Comparison of ENCODE assay signal across 1 cellular context in genomic region chr14:54754116-54754622, GRCh38.
A peak's percentile ranks its signal among the peaks of the same experiment; 100 is the strongest.
TF ChIP-seq lines count a peak whose summit lies in the region.

No MANE protein-coding gene starts in this region.

TF ChIP-seq in K562, 482 proteins besides CTCF, POLR2A, EP300 and RAD21 (continued from another document):
- TF ChIP-seq GTF3C2 (IDR thresholded peaks at IDR 0.05; ENCODE audit: borderline replicate concordance, extremely low read depth, insufficient read length) = no peak
- TF ChIP-seq RFX5 (IDR thresholded peaks at IDR 0.05; ENCODE audit: low read depth, low read length) = no peak
- TF ChIP-seq, protein P1, sequence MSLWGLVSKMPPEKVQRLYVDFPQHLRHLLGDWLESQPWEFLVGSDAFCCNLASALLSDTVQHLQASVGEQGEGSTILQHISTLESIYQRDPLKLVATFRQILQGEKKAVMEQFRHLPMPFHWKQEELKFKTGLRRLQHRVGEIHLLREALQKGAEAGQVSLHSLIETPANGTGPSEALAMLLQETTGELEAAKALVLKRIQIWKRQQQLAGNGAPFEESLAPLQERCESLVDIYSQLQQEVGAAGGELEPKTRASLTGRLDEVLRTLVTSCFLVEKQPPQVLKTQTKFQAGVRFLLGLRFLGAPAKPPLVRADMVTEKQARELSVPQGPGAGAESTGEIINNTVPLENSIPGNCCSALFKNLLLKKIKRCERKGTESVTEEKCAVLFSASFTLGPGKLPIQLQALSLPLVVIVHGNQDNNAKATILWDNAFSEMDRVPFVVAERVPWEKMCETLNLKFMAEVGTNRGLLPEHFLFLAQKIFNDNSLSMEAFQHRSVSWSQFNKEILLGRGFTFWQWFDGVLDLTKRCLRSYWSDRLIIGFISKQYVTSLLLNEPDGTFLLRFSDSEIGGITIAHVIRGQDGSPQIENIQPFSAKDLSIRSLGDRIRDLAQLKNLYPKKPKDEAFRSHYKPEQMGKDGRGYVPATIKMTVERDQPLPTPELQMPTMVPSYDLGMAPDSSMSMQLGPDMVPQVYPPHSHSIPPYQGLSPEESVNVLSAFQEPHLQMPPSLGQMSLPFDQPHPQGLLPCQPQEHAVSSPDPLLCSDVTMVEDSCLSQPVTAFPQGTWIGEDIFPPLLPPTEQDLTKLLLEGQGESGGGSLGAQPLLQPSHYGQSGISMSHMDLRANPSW (CRISPR knock-in tag; IDR thresholded peaks at IDR 0.05) = no peak
- TF ChIP-seq FIP1L1 (IDR thresholded peaks at IDR 0.05; ENCODE audit: low read depth, low read length, poor library complexity, severe bottlenecking) = no peak
- TF ChIP-seq, protein P2, sequence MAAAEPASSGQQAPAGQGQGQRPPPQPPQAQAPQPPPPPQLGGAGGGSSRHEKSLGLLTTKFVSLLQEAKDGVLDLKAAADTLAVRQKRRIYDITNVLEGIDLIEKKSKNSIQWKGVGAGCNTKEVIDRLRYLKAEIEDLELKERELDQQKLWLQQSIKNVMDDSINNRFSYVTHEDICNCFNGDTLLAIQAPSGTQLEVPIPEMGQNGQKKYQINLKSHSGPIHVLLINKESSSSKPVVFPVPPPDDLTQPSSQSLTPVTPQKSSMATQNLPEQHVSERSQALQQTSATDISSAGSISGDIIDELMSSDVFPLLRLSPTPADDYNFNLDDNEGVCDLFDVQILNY (CRISPR knock-in tag; IDR thresholded peaks at IDR 0.05) = no peak
- no peak for TF ChIP-seq ZNF263 (CRISPR knock-in tag; IDR thresholded peaks at IDR 0.05; ENCODE audit: borderline replicate concordance)
- TF ChIP-seq ZNF57 (CRISPR knock-in tag; IDR thresholded peaks at IDR 0.05) = no peak
- TF ChIP-seq HMG20B (CRISPR knock-in tag; IDR thresholded peaks at IDR 0.05) = no peak
- TF ChIP-seq, protein P3, sequence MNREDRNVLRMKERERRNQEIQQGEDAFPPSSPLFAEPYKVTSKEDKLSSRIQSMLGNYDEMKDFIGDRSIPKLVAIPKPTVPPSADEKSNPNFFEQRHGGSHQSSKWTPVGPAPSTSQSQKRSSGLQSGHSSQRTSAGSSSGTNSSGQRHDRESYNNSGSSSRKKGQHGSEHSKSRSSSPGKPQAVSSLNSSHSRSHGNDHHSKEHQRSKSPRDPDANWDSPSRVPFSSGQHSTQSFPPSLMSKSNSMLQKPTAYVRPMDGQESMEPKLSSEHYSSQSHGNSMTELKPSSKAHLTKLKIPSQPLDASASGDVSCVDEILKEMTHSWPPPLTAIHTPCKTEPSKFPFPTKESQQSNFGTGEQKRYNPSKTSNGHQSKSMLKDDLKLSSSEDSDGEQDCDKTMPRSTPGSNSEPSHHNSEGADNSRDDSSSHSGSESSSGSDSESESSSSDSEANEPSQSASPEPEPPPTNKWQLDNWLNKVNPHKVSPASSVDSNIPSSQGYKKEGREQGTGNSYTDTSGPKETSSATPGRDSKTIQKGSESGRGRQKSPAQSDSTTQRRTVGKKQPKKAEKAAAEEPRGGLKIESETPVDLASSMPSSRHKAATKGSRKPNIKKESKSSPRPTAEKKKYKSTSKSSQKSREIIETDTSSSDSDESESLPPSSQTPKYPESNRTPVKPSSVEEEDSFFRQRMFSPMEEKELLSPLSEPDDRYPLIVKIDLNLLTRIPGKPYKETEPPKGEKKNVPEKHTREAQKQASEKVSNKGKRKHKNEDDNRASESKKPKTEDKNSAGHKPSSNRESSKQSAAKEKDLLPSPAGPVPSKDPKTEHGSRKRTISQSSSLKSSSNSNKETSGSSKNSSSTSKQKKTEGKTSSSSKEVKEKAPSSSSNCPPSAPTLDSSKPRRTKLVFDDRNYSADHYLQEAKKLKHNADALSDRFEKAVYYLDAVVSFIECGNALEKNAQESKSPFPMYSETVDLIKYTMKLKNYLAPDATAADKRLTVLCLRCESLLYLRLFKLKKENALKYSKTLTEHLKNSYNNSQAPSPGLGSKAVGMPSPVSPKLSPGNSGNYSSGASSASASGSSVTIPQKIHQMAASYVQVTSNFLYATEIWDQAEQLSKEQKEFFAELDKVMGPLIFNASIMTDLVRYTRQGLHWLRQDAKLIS (CRISPR knock-in tag; IDR thresholded peaks at IDR 0.05) = no peak
- 0 out of 2 replicates have a peak, but pooled peaks have one; percentile 51 for TF ChIP-seq BACH1 (tag; IDR thresholded peaks at IDR 0.05)
- no peak for TF ChIP-seq NBN (IDR thresholded peaks at IDR 0.05; ENCODE audit: low read depth)
- TF ChIP-seq CBX1 (IDR thresholded peaks at IDR 0.05; ENCODE audit: low read depth) = no peak
- TF ChIP-seq MTA1 (IDR thresholded peaks at IDR 0.05; ENCODE audit: borderline replicate concordance) = no peak
- no peak for TF ChIP-seq HMGXB4 (CRISPR knock-in tag; IDR thresholded peaks at IDR 0.05)
- TF ChIP-seq POLR2B (IDR thresholded peaks at IDR 0.05; ENCODE audit: low read depth, partially characterized antibody) = no peak
- no peak for TF ChIP-seq ZBTB12 (CRISPR knock-in tag; IDR thresholded peaks at IDR 0.05)
- TF ChIP-seq IFI16 (CRISPR knock-in tag; IDR thresholded peaks at IDR 0.05) = no peak
- no peak for TF ChIP-seq NFIX (CRISPR knock-in tag; IDR thresholded peaks at IDR 0.05; ENCODE audit: low read depth)
- TF ChIP-seq PURB (CRISPR knock-in tag; IDR thresholded peaks at IDR 0.05; ENCODE audit: low read depth) = no peak
- TF ChIP-seq, protein P4, sequence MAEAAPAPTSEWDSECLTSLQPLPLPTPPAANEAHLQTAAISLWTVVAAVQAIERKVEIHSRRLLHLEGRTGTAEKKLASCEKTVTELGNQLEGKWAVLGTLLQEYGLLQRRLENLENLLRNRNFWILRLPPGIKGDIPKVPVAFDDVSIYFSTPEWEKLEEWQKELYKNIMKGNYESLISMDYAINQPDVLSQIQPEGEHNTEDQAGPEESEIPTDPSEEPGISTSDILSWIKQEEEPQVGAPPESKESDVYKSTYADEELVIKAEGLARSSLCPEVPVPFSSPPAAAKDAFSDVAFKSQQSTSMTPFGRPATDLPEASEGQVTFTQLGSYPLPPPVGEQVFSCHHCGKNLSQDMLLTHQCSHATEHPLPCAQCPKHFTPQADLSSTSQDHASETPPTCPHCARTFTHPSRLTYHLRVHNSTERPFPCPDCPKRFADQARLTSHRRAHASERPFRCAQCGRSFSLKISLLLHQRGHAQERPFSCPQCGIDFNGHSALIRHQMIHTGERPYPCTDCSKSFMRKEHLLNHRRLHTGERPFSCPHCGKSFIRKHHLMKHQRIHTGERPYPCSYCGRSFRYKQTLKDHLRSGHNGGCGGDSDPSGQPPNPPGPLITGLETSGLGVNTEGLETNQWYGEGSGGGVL (CRISPR knock-in tag; IDR thresholded peaks at IDR 0.05) = no peak
- TF ChIP-seq BRCA1 (IDR thresholded peaks at IDR 0.05) = no peak
- TF ChIP-seq BRCA1 (CRISPR knock-in tag; IDR thresholded peaks at IDR 0.05) = no peak
- no peak for TF ChIP-seq GTF2B (IDR thresholded peaks at IDR 0.05; ENCODE audit: extremely low read depth, insufficient read length)
- peak; percentile 89 for TF ChIP-seq CEBPG (CRISPR knock-in tag; IDR thresholded peaks at IDR 0.05)
- TF ChIP-seq CEBPG (tag; conservative IDR thresholded peaks at IDR 0.05 in 1 of 2, IDR thresholded peaks at IDR 0.05 in 1 of 2) = peak in 1 of 2 experiments; percentile 47; a peak in 2 of 4 replicates
- TF ChIP-seq NFRKB (IDR thresholded peaks at IDR 0.05; ENCODE audit: low read depth) = peak; percentile 77; the same call in 1 of the 2 replicates
- no peak for TF ChIP-seq CBX8 (IDR thresholded peaks at IDR 0.05; ENCODE audit: borderline replicate concordance, extremely low read depth, low read depth, low read length, poor library complexity, severe bottlenecking)
- no peak for TF ChIP-seq SREBF2 (CRISPR knock-in tag; IDR thresholded peaks at IDR 0.05)
- TF ChIP-seq, protein P5, sequence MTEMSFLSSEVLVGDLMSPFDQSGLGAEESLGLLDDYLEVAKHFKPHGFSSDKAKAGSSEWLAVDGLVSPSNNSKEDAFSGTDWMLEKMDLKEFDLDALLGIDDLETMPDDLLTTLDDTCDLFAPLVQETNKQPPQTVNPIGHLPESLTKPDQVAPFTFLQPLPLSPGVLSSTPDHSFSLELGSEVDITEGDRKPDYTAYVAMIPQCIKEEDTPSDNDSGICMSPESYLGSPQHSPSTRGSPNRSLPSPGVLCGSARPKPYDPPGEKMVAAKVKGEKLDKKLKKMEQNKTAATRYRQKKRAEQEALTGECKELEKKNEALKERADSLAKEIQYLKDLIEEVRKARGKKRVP (CRISPR knock-in tag; IDR thresholded peaks at IDR 0.05) = no peak
- TF ChIP-seq CXXC5 (CRISPR knock-in tag; IDR thresholded peaks at IDR 0.05) = 0 out of 2 replicates have a peak, but pooled peaks have one; percentile 14
- no peak for TF ChIP-seq CREB1 (IDR thresholded peaks at IDR 0.05)
- TF ChIP-seq CREB1 (CRISPR knock-in tag; IDR thresholded peaks at IDR 0.05) = no peak
- TF ChIP-seq ZNF311 (CRISPR knock-in tag; IDR thresholded peaks at IDR 0.05) = peak; percentile 11; the same call in 1 of the 2 replicates
- no peak for TF ChIP-seq ZFX (CRISPR knock-in tag; IDR thresholded peaks at IDR 0.05)
- TF ChIP-seq KDM2B (CRISPR knock-in tag; IDR thresholded peaks at IDR 0.05) = no peak
- TF ChIP-seq MAZ (CRISPR knock-in tag; conservative IDR thresholded peaks at IDR 0.05 in 1 of 2, IDR thresholded peaks at IDR 0.05 in 1 of 2) = 0 out of 4 replicates have a peak, but pooled peaks of 1 of the 2 experiments have one; percentile 18
- TF ChIP-seq, protein P6, sequence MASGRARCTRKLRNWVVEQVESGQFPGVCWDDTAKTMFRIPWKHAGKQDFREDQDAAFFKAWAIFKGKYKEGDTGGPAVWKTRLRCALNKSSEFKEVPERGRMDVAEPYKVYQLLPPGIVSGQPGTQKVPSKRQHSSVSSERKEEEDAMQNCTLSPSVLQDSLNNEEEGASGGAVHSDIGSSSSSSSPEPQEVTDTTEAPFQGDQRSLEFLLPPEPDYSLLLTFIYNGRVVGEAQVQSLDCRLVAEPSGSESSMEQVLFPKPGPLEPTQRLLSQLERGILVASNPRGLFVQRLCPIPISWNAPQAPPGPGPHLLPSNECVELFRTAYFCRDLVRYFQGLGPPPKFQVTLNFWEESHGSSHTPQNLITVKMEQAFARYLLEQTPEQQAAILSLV (tag; IDR thresholded peaks at IDR 0.05) = peak; percentile 65; the same call in 1 of the 2 replicates
- no peak for TF ChIP-seq EWSR1 (IDR thresholded peaks at IDR 0.05; ENCODE audit: borderline replicate concordance, low read depth, partially characterized antibody)
- no peak for TF ChIP-seq FOXK1 (CRISPR knock-in tag; IDR thresholded peaks at IDR 0.05; ENCODE audit: borderline replicate concordance)
- TF ChIP-seq SAFB (IDR thresholded peaks at IDR 0.05; ENCODE audit: borderline replicate concordance, low read depth, low read length) = no peak
- no peak for TF ChIP-seq NR3C1 (CRISPR knock-in tag; IDR thresholded peaks at IDR 0.05)
- no peak for TF ChIP-seq ZBTB9 (CRISPR knock-in tag; IDR thresholded peaks at IDR 0.05)
- no peak for TF ChIP-seq HMGN3 (IDR thresholded peaks at IDR 0.05; ENCODE audit: borderline replicate concordance, extremely low read depth, insufficient read length, low read depth, low read length)
- no peak for TF ChIP-seq POLR2G (IDR thresholded peaks at IDR 0.05; ENCODE audit: low read depth, low read length)
TF ChIP-seq in K562: peak in this region for 12.
